ENCODE assay signal across 12 cellular contexts in genomic region chr12:92111256-92111655, GRCh38. TPM values are rescaled to one million over a fixed set of nuclear protein-coding genes. Genes with fewer than 3 reads are reported as not detected.
DNase-seq lines count a peak whose midpoint lies in the region; ATAC-seq and TF ChIP-seq lines count a peak whose summit lies in the region.
"Had no signal": no experiment of that assay in that cellular context is flagged by ENCODE, and none has a peak within 500 bp of the region (broad histone marks: within the 10 kb centered on the region; RNA-seq: fewer than 3 reads in every experiment).

No MANE protein-coding gene starts in this region.

- intact Hi-C loops in activated T-helper 1 cell treated with anti-CD3 and anti-CD28 coated beads, Interleukin-12 subunit alpha, Interleukin-12 subunit beta, Interleukin-2, Interleukin-4 antibody, amounts not matched to agents 30 ng/mL and 10 ng/mL and 1 ng/mL, durations not matched to agents 14 hours and 24 hours and 36 hours (cut with micrococcal nuclease), result no loop called here

- ATAC-seq in GM18517 (IDR thresholded peaks at IDR 0.05; ENCODE audit: unreplicated experiment) (peak; percentile 79), GM19372 (IDR thresholded peaks at IDR 0.05; ENCODE audit: low read depth, unreplicated experiment) (peak; percentile 76), HG03066 (IDR thresholded peaks at IDR 0.05; ENCODE audit: low read depth, unreplicated experiment) (peak; percentile 78)
- ATAC-seq: body of pancreas, left lung had no signal

- POLR2A ChIA-PET in HEK293T (lab: Yijun Ruan, JAX), result interaction anchor here (1.5 kb wide), 1 partner anchor 34 kb away, joined by 3 read pairs; the partner anchor contains the start of gene BTG1

- CTCF ChIA-PET in HEK293T (lab: Yijun Ruan, JAX), result no interaction called here

- DNase-seq in activated T-helper 1 cell treated with anti-CD3 and anti-CD28 coated beads, Interleukin-12 subunit alpha, Interleukin-12 subunit beta, Interleukin-2, Interleukin-4 antibody, amounts not matched to agents 30 ng/mL and 10 ng/mL and 1 ng/mL, durations not matched to agents 14 hours and 24 hours and 36 hours (ENCODE audit: low spot score), result no peak
- no peak for DNase-seq in HEK293T (ENCODE audit: extremely low spot score)
- no peak for DNase-seq in NCI-H1436 treated with DMSO at 0.1 percent for 48 hours (lab: John Stamatoyannopoulos, UW)
- DNase-seq in A172 (ENCODE audit: low spot score), result no peak
- no peak for DNase-seq in islet precursor cell
- DNase-seq: body of pancreas, head of caudate nucleus, left lung had no signal

- no peak overlapping the region for H3K27ac Mint-ChIP-seq in activated T-helper 1 cell treated with anti-CD3 and anti-CD28 coated beads, Interleukin-12 subunit alpha, Interleukin-12 subunit beta, Interleukin-2, Interleukin-4 antibody, amounts not matched to agents 30 ng/mL and 10 ng/mL and 1 ng/mL, durations not matched to agents 14 hours and 24 hours and 36 hours

- H3K27me3 Mint-ChIP-seq in activated T-helper 1 cell treated with anti-CD3 and anti-CD28 coated beads, Interleukin-12 subunit alpha, Interleukin-12 subunit beta, Interleukin-2, Interleukin-4 antibody, amounts not matched to agents 30 ng/mL and 10 ng/mL and 1 ng/mL, durations not matched to agents 14 hours and 24 hours and 36 hours (ENCODE audit: insufficient read depth), result no peaks in the 10 kb centered on the region

- H3K36me3 Mint-ChIP-seq in activated T-helper 1 cell treated with anti-CD3 and anti-CD28 coated beads, Interleukin-12 subunit alpha, Interleukin-12 subunit beta, Interleukin-2, Interleukin-4 antibody, amounts not matched to agents 30 ng/mL and 10 ng/mL and 1 ng/mL, durations not matched to agents 14 hours and 24 hours and 36 hours (ENCODE audit: low read depth), result peaks cover 7% of the 10 kb centered on the region
- H3K36me3 Mint-ChIP-seq: neural progenitor cell had no signal

- H3K9me3 Mint-ChIP-seq in activated T-helper 1 cell treated with anti-CD3 and anti-CD28 coated beads, Interleukin-12 subunit alpha, Interleukin-12 subunit beta, Interleukin-2, Interleukin-4 antibody, amounts not matched to agents 30 ng/mL and 10 ng/mL and 1 ng/mL, durations not matched to agents 14 hours and 24 hours and 36 hours, result no peaks in the 10 kb centered on the region

- peaks cover 71% of the 10 kb centered on the region for H3K4me1 Mint-ChIP-seq in activated T-helper 1 cell treated with anti-CD3 and anti-CD28 coated beads, Interleukin-12 subunit alpha, Interleukin-12 subunit beta, Interleukin-2, Interleukin-4 antibody, amounts not matched to agents 30 ng/mL and 10 ng/mL and 1 ng/mL, durations not matched to agents 14 hours and 24 hours and 36 hours (ENCODE audit: low read depth)

- peak overlapping the region; percentile 2 for H3K4me3 Mint-ChIP-seq in activated T-helper 1 cell treated with anti-CD3 and anti-CD28 coated beads, Interleukin-12 subunit alpha, Interleukin-12 subunit beta, Interleukin-2, Interleukin-4 antibody, amounts not matched to agents 30 ng/mL and 10 ng/mL and 1 ng/mL, durations not matched to agents 14 hours and 24 hours and 36 hours
- H3K4me3 Mint-ChIP-seq: neural progenitor cell had no signal

TF ChIP-seq in HEK293T, 16 proteins besides CTCF, POLR2A, EP300 and RAD21:
- no peak for TF ChIP-seq SP1 (IDR thresholded peaks at IDR 0.05)
- TF ChIP-seq LEF1 (IDR thresholded peaks at IDR 0.05; ENCODE audit: borderline replicate concordance), result no peak

RNA-seq across cellular contexts. Expression of gene BTG1, which starts 34.4 kb away (rescaled TPM):
- 86.4 and 87.9 TPM in 2 replicates for total RNA-seq in activated T-helper 1 cell treated with anti-CD3 and anti-CD28 coated beads, Interleukin-12 subunit alpha, Interleukin-12 subunit beta, Interleukin-2, Interleukin-4 antibody, amounts not matched to agents 30 ng/mL and 10 ng/mL and 1 ng/mL, durations not matched to agents 14 hours and 24 hours and 36 hours
- 4.0 and 4.7 TPM in 2 replicates for total RNA-seq in A172 (2014; rRNA removed; shearing (Covaris generic))

Comparison
In these comparisons a context has a peak if more than half of its experiments do, and no peak if none do; other contexts are left out.
1. RNA of gene BTG1, which starts 34.4 kb away (total RNA-seq): 86.4 to 87.9 TPM in activated T-helper 1 cell treated with anti-CD3 and anti-CD28 coated beads, Interleukin-12 subunit alpha, Interleukin-12 subunit beta, Interleukin-2, Interleukin-4 antibody, amounts not matched to agents 30 ng/mL and 10 ng/mL and 1 ng/mL, durations not matched to agents 14 hours and 24 hours and 36 hours; 4.0 to 4.7 TPM in A172; every median in the first group is over 10 times any median in the second.
2. Peak in every context shown above with its lines, with median percentiles within 50 percentile points of each other: ATAC-seq.